Comparison of ENCODE assay signal across 1 cellular context in the genomic region with DNA sequence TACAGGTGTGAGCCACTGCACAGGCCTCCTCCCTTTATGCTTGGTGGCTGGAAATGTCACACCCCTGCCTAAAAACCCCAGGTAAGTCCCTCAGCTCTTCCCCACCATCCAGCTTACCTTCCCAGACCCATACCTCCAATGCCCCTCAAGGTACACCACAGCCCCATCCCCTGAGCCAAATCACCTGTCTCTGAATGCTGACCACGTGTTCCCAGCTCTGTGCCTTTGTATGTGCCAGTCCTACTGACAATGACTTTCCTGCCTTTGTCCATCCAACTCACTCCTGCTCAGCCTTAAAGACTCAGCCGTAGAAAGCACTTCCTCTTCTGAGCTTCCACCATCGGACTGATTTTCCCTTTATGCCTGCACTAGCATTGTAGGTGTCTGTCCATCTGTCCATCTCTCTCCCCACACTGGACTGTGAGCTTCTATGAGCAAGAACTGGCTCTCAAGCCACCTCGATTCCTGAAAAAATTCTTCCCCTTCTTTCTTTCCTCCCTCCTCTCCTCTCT.
TF ChIP-seq lines count a peak whose summit lies in the region.

No MANE protein-coding gene starts in this region.

TF ChIP-seq in HepG2, 621 proteins besides CTCF, POLR2A, EP300 and RAD21:
- TF ChIP-seq, protein P1, sequence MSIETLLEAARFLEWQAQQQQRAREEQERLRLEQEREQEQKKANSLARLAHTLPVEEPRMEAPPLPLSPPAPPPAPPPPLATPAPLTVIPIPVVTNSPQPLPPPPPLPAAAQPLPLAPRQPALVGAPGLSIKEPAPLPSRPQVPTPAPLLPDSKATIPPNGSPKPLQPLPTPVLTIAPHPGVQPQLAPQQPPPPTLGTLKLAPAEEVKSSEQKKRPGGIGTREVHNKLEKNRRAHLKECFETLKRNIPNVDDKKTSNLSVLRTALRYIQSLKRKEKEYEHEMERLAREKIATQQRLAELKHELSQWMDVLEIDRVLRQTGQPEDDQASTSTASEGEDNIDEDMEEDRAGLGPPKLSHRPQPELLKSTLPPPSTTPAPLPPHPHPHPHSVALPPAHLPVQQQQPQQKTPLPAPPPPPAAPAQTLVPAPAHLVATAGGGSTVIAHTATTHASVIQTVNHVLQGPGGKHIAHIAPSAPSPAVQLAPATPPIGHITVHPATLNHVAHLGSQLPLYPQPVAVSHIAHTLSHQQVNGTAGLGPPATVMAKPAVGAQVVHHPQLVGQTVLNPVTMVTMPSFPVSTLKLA (IDR thresholded peaks at IDR 0.05): peak; percentile 97
- TF ChIP-seq ETV6 (CRISPR knock-in tag; conservative IDR thresholded peaks at IDR 0.05): no peak
- TF ChIP-seq NCOR1 (IDR thresholded peaks at IDR 0.05; ENCODE audit: borderline replicate concordance, low read length): no peak
- TF ChIP-seq, protein P2, sequence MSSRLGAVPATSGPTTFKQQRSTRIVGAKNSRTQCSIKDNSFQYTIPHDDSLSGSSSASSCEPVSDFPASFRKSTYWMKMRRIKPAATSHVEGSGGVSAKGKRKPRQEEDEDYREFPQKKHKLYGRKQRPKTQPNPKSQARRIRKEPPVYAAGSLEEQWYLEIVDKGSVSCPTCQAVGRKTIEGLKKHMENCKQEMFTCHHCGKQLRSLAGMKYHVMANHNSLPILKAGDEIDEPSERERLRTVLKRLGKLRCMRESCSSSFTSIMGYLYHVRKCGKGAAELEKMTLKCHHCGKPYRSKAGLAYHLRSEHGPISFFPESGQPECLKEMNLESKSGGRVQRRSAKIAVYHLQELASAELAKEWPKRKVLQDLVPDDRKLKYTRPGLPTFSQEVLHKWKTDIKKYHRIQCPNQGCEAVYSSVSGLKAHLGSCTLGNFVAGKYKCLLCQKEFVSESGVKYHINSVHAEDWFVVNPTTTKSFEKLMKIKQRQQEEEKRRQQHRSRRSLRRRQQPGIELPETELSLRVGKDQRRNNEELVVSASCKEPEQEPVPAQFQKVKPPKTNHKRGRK (CRISPR knock-in tag; IDR thresholded peaks at IDR 0.05): no peak
- no peak for TF ChIP-seq PHF20 (CRISPR knock-in tag; IDR thresholded peaks at IDR 0.05)
- TF ChIP-seq ZSCAN22 (CRISPR knock-in tag; IDR thresholded peaks at IDR 0.05): peak; percentile 64; the same call in 1 of the 2 replicates
- TF ChIP-seq, protein P3, sequence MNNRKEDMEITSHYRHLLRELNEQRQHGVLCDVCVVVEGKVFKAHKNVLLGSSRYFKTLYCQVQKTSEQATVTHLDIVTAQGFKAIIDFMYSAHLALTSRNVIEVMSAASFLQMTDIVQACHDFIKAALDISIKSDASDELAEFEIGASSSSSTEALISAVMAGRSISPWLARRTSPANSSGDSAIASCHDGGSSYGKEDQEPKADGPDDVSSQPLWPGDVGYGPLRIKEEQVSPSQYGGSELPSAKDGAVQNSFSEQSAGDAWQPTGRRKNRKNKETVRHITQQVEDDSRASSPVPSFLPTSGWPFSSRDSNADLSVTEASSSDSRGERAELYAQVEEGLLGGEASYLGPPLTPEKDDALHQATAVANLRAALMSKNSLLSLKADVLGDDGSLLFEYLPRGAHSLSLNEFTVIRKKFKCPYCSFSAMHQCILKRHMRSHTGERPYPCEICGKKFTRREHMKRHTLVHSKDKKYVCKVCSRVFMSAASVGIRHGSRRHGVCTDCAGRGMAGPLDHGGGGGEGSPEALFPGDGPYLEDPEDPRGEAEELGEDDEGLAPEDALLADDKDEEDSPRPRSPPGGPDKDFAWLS (CRISPR knock-in tag; IDR thresholded peaks at IDR 0.05; ENCODE audit: borderline replicate concordance): no peak
- no peak for TF ChIP-seq RARA (CRISPR knock-in tag; IDR thresholded peaks at IDR 0.05)
- TF ChIP-seq ZNF567 (CRISPR knock-in tag; IDR thresholded peaks at IDR 0.05; ENCODE audit: borderline replicate concordance): no peak
- TF ChIP-seq, protein P4, sequence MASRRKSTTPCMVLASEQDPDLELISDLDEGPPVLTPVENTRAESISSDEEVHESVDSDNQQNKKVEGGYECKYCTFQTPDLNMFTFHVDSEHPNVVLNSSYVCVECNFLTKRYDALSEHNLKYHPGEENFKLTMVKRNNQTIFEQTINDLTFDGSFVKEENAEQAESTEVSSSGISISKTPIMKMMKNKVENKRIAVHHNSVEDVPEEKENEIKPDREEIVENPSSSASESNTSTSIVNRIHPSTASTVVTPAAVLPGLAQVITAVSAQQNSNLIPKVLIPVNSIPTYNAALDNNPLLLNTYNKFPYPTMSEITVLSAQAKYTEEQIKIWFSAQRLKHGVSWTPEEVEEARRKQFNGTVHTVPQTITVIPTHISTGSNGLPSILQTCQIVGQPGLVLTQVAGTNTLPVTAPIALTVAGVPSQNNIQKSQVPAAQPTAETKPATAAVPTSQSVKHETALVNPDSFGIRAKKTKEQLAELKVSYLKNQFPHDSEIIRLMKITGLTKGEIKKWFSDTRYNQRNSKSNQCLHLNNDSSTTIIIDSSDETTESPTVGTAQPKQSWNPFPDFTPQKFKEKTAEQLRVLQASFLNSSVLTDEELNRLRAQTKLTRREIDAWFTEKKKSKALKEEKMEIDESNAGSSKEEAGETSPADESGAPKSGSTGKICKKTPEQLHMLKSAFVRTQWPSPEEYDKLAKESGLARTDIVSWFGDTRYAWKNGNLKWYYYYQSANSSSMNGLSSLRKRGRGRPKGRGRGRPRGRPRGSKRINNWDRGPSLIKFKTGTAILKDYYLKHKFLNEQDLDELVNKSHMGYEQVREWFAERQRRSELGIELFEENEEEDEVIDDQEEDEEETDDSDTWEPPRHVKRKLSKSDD (CRISPR knock-in tag; IDR thresholded peaks at IDR 0.05; ENCODE audit: low read depth): no peak
- TF ChIP-seq FLYWCH1 (CRISPR knock-in tag; IDR thresholded peaks at IDR 0.05): no peak
- TF ChIP-seq MIXL1 (CRISPR knock-in tag; IDR thresholded peaks at IDR 0.05): no peak
- TF ChIP-seq ESRRA (CRISPR knock-in tag; IDR thresholded peaks at IDR 0.05; ENCODE audit: low read depth): no peak
- TF ChIP-seq, protein P5, sequence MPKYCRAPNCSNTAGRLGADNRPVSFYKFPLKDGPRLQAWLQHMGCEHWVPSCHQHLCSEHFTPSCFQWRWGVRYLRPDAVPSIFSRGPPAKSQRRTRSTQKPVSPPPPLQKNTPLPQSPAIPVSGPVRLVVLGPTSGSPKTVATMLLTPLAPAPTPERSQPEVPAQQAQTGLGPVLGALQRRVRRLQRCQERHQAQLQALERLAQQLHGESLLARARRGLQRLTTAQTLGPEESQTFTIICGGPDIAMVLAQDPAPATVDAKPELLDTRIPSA (CRISPR knock-in tag; IDR thresholded peaks at IDR 0.05; ENCODE audit: borderline replicate concordance): no peak
- no peak for TF ChIP-seq AHR (CRISPR knock-in tag; IDR thresholded peaks at IDR 0.05)
- TF ChIP-seq ZNF431 (CRISPR knock-in tag; IDR thresholded peaks at IDR 0.05; ENCODE audit: borderline replicate concordance, low read depth): no peak
